12 cellular contexts compared by ENCODE assay signal in the genomic region with DNA sequence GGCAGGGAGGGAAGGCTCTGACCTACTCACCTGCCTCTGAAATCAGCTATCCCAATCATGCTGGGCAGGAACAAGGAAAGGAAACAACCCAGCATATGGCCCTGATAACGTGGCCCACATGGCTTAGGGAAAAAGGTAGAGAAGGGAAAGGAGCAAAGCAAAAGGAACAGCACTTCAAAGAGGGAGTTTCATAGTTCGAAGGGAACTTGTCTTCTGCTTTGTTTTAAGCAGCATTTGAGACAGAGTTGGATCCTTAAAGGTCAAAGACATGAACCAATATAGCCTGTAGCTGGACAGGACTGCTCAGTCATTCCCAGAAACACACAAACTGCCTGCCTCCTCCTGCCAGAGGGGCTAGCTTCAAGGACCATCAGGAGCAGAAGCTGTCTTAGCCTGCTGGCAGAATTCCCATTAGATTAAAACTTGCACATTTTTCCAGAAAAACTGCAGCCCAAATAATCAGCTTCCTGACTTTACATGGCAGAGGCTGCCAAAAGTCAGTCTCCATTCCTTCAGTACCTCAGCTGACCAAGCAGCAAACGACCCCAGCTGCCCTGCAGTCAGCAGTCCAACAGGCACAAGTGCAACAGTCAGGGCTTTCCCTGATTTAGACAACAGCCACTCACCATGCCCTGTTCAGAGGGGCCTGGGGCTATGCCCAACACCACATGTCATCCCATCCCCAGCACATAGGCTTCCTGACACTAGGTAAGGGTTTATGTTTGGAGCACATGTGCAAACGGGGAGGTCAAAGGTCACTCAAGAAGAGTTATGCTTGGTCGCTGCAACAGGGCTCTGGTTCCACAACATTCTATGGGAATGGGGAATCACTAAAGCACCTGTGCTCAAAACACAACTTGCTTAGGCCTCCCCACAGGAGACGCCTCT. TPM values are rescaled to one million over a fixed set of nuclear protein-coding genes. Genes with fewer than 3 reads are reported as not detected.
DNase-seq lines count a peak whose midpoint lies in the region; ATAC-seq and TF ChIP-seq lines count a peak whose summit lies in the region.
"Had no signal": no experiment of that assay in that cellular context is flagged by ENCODE, and none has a peak within 500 bp of the region (broad histone marks: within the 10 kb centered on the region; RNA-seq: fewer than 3 reads in every experiment).

No MANE protein-coding gene starts in this region.

- H3K27ac ChIP-seq in RWPE1 (peak overlapping the region; percentile 16; the same call in 1 of the 2 replicates), endodermal cell (ENCODE audit: low read depth, low read length) (no peak overlapping the region), gastrocnemius medialis (peak overlapping the region; percentile 64 to 82 (median 74)), Karpas-422 (ENCODE audit: low read length) (no peak overlapping the region)

- peaks cover 5% of the 10 kb centered on the region for H3K9me3 Mint-ChIP-seq in endodermal cell
- H3K9me3 Mint-ChIP-seq: activated T-helper 2 cell treated with anti-CD3 and anti-CD28 coated beads, Interferon-gamma antibody, Interleukin-2, Interleukin-4, amounts not matched to agents 10 μg/mL and 5 μg/mL and 100 μg/mL, durations not matched to agents 14 hours and 24 hours and 36 hours had no signal

- no peaks in the 10 kb centered on the region for H3K9me2 ChIP-seq in Karpas-422 (replicated peaks; ENCODE audit: insufficient read depth, low read length)

- no peaks in the 10 kb centered on the region for H3K4me1 ChIP-seq in endodermal cell (ENCODE audit: control insufficient read depth, insufficient read depth, low read length)
- H3K4me1 ChIP-seq in gastrocnemius medialis = peaks cover 27 to 32% of the 10 kb centered on the region in 2 donors
- no peaks in the 10 kb centered on the region for H3K4me1 ChIP-seq in Karpas-422 (ENCODE audit: low read length)

- H3K9ac ChIP-seq in endodermal cell (ENCODE audit: extremely low read depth, low read length, poor library complexity, severe bottlenecking) (no peak overlapping the region), Karpas-422 (ENCODE audit: low read length) (no peak overlapping the region)

- H3K4me3 Mint-ChIP-seq in endodermal cell = no peak overlapping the region
- H3K4me3 Mint-ChIP-seq: B cell had no signal

- peak; percentile 55 to 66 for ATAC-seq in gastrocnemius medialis
- ATAC-seq in GM21447 (IDR thresholded peaks at IDR 0.05; ENCODE audit: unreplicated experiment) = no peak

- H3K36me3 Mint-ChIP-seq in endodermal cell (ENCODE audit: low read depth) = peaks cover 29% of the 10 kb centered on the region

- TF ChIP-seq POLR2A in gastrocnemius medialis (IDR thresholded peaks at IDR 0.05) = no peak

- TF ChIP-seq CTCF in RWPE1 (conservative IDR thresholded peaks at IDR 0.05; ENCODE audit: low read depth) = no peak
- TF ChIP-seq CTCF in endodermal cell (conservative IDR thresholded peaks at IDR 0.05) = no peak
- no peak for TF ChIP-seq CTCF in gastrocnemius medialis (IDR thresholded peaks at IDR 0.05 in 4 of 5, conservative IDR thresholded peaks at IDR 0.05 in 1 of 5)

- no peak overlapping the region for H3K4me2 ChIP-seq in Karpas-422 (ENCODE audit: low read depth, low read length, poor library complexity, severe bottlenecking)

- POLR2A ChIA-PET in RWPE1 (lab: Yijun Ruan, JAX; ENCODE audit: low non-redundant PET) = no interaction called here

- H3K27me3 Mint-ChIP-seq in endodermal cell (ENCODE audit: insufficient read depth) = no peaks in the 10 kb centered on the region
- H3K27me3 Mint-ChIP-seq: B cell had no signal

- H3K9me3 ChIP-seq in endodermal cell (ENCODE audit: control insufficient read depth, low read length) (peaks cover 5% of the 10 kb centered on the region), gastrocnemius medialis (no peaks in the 10 kb centered on the region), Karpas-422 (ENCODE audit: low read length) (no peaks in the 10 kb centered on the region)
- H3K9me3 ChIP-seq: tibial nerve had no signal

- H3K4me3 ChIP-seq in endodermal cell (ENCODE audit: low read length) (no peak overlapping the region), gastrocnemius medialis (no peak overlapping the region), Karpas-422 (ENCODE audit: low read length) (no peak overlapping the region)
- H3K4me3 ChIP-seq: tibial nerve had no signal

- CTCF ChIA-PET in RWPE1 (lab: Yijun Ruan, JAX) = interaction anchor here (1.7 kb wide), 1 partner anchor 43 kb away, joined by 7 read pairs; no protein-coding TSS in a partner anchor

- H3K36me3 ChIP-seq in endodermal cell (ENCODE audit: control insufficient read depth, insufficient read depth, low read length) (peaks cover 14% of the 10 kb centered on the region), gastrocnemius medialis (peaks cover 0 to 7% of the 10 kb centered on the region in 2 donors), Karpas-422 (ENCODE audit: insufficient read depth, low read length) (peaks cover 6% of the 10 kb centered on the region; the same call in 1 of the 2 replicates)

- no peak for DNase-seq in RWPE1 (ENCODE audit: low spot score)
- DNase-seq in endodermal cell = no peak
- peak; percentile 53 for DNase-seq in islet precursor cell
- DNase-seq in gastrocnemius medialis = peak; percentile 17 to 37
- DNase-seq in Karpas-422 = no peak
- DNase-seq in stimulated activated CD4-positive, alpha-beta T cell treated with anti-CD3 and anti-CD28 coated beads, Interleukin-2, amount 100 ng/mL, for 24 hours = no peak
- DNase-seq in activated effector memory CD4-positive, alpha-beta T cell treated with Interleukin-2 at 50 U/mL for 16 hours = no peak
- DNase-seq: activated CD4-positive, alpha-beta T cell treated with anti-CD3 and anti-CD28 coated beads, Interleukin-2, amount 50 U/mL, for 48 hours had no signal

- H3K27ac Mint-ChIP-seq in endodermal cell = peak overlapping the region; percentile 72
- H3K27ac Mint-ChIP-seq: activated T-helper 2 cell treated with anti-CD3 and anti-CD28 coated beads, Interferon-gamma antibody, Interleukin-2, Interleukin-4, amounts not matched to agents 10 μg/mL and 5 μg/mL and 100 μg/mL, durations not matched to agents 14 hours and 24 hours and 36 hours; B cell had no signal

- peaks cover 10% of the 10 kb centered on the region for H3K4me1 Mint-ChIP-seq in endodermal cell

- intact Hi-C loops in gastrocnemius medialis (cut with DNase I; ENCODE audit: low total_unique reads) = loop anchor here (5.0 kb wide), 1 partner anchor 57 kb away; the partner anchor contains the start of gene GFOD2

- H4K20me1 ChIP-seq in Karpas-422 (ENCODE audit: insufficient read depth, low read depth, low read length) = no peaks in the 10 kb centered on the region

- H3K27me3 ChIP-seq in endodermal cell (ENCODE audit: control insufficient read depth, insufficient read depth, low read length, poor library complexity, severe bottlenecking) (no peaks in the 10 kb centered on the region), gastrocnemius medialis (no peaks in the 10 kb centered on the region), Karpas-422 (ENCODE audit: low read length) (no peaks in the 10 kb centered on the region)
- H3K27me3 ChIP-seq: tibial nerve had no signal

- 77 to 88% methylated on average over 4 to 5 of the region's 6 CpGs for WGBS in endodermal cell (ENCODE audit: insufficient coverage in 1 of 2, insufficient read length in 1 of 2), 2 experiments

- H2AFZ ChIP-seq in Karpas-422 (ENCODE audit: low read length) = no peak overlapping the region

- in situ Hi-C loops in gastrocnemius medialis (cut with MboI; ENCODE audit: low sequenced_read_pairs in 4 of 4) = no loop called here

- peaks cover 46% of the 10 kb centered on the region for H3K79me2 ChIP-seq in Karpas-422 (ENCODE audit: low read length)

RNA-seq across cellular contexts. Expression of gene RANBP10, which starts 32.5 kb away (rescaled TPM):
- total RNA-seq in endodermal cell = 10 to 100 TPM; 19.2 to 22.5 TPM
- polyA plus RNA-seq in endodermal cell (2013, experiment 1 of 2) = 16.3 TPM
- polyA plus RNA-seq in endodermal cell (2013, experiment 2 of 2) = 14.2 TPM
- 10 to 100 TPM; 12.6 to 46.6 (median 14.8) TPM for total RNA-seq in gastrocnemius medialis
- 9.3 and 10.7 TPM in 2 replicates for total RNA-seq in Karpas-422 (2014; rRNA removed; shearing (Covaris generic); ENCODE audit: low replicate concordance)

RNA-seq across cellular contexts. Expression of gene TSNAXIP1, which starts 32.9 kb away (rescaled TPM):
- total RNA-seq in endodermal cell = 1 to 10 TPM; 2.8 to 3.2 TPM
- polyA plus RNA-seq in endodermal cell (2013, experiment 1 of 2) = 3.1 TPM
- polyA plus RNA-seq in endodermal cell (2013, experiment 2 of 2) = 1.7 TPM
- 10 to 100 TPM in 1 of 4 donors, under 1 TPM in 2, not detected in 1; 0.27 to 11.0 (median 0.56) TPM for total RNA-seq in gastrocnemius medialis
- 0.52 and 1.1 TPM in 2 replicates for total RNA-seq in Karpas-422 (2014; rRNA removed; shearing (Covaris generic); ENCODE audit: low replicate concordance)

RNA-seq across cellular contexts. Expression of gene GFOD2, which starts 54.7 kb away (rescaled TPM):
- 10 to 100 TPM; 18.2 to 21.2 TPM for total RNA-seq in endodermal cell
- polyA plus RNA-seq in endodermal cell (2013, experiment 1 of 2) = 20.6 TPM
- 21.5 TPM for polyA plus RNA-seq in endodermal cell (2013, experiment 2 of 2)
- total RNA-seq in gastrocnemius medialis = 10 to 100 TPM in 3 of 4 donors, 1 to 10 TPM in 1; 8.9 to 15.4 (median 11.6) TPM
- 12.9 and 34.8 TPM in 2 replicates for total RNA-seq in Karpas-422 (2014; rRNA removed; shearing (Covaris generic); ENCODE audit: low replicate concordance)

Comparison
In these comparisons a context has a peak if more than half of its experiments do, and no peak if none do; other contexts are left out.
1. DNase-seq: peak in islet precursor cell (single experiment) and gastrocnemius medialis (2 of 2); none in RWPE1 (single experiment), endodermal cell (single experiment), Karpas-422 (single experiment), stimulated activated CD4-positive, alpha-beta T cell treated with anti-CD3 and anti-CD28 coated beads, Interleukin-2, amount 100 ng/mL, for 24 hours (0 of 2) and activated effector memory CD4-positive, alpha-beta T cell treated with Interleukin-2 at 50 U/mL for 16 hours (single experiment).
2. H3K27ac ChIP-seq: peak in RWPE1 (single experiment) and gastrocnemius medialis (4 of 4); none in endodermal cell (single experiment) and Karpas-422 (single experiment).